In the genomic region with DNA sequence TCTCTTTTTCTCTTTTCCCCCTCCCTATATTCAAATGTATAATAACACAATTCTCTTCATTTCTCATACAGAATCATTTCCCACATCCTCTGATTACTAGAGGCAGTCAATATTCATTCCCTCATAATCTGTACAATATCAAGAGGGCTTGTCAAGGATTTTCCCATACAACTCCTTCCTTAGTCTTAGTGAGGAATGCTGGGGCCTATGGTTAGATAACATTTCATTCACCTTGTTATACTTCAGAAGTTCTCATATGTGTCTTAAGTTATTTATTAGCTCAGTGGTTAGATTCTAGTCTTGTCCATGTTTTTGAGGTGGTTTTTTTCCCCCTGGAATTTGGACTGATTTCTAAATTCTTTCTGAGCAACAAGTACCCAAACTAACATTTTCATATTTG, we compare ENCODE assay signal across 16 cellular contexts.
DNase-seq lines count a peak whose midpoint lies in the region; ATAC-seq, FAIRE-seq and TF ChIP-seq lines count a peak whose summit lies in the region.
"Had no signal": no experiment of that assay in that cellular context is flagged by ENCODE, and none has a peak within 500 bp of the region (broad histone marks: within the 10 kb centered on the region; RNA-seq: fewer than 3 reads in every experiment).

No MANE protein-coding gene starts in this region.

- H3K4me3 Mint-ChIP-seq in natural killer cell = no peak overlapping the region
- no peak overlapping the region for H3K4me3 Mint-ChIP-seq in natural killer cell treated with Interleukin-12 subunit alpha and Interleukin-12 subunit beta and Interleukin-15 and Interleukin-18, amount 100 ng/mL, for 72 hours
- no peak overlapping the region for H3K4me3 Mint-ChIP-seq in activated T-helper 17 cell treated with anti-CD3 and anti-CD28 coated beads, Interleukin-2, amount 50 U/mL, for 72 hours

- H3K27me3 Mint-ChIP-seq in natural killer cell (ENCODE audit: low read depth in 2 of 2) = peaks cover 0 to 2% of the 10 kb centered on the region in 2 donors
- H3K27me3 Mint-ChIP-seq in natural killer cell treated with Interleukin-12 subunit alpha and Interleukin-12 subunit beta and Interleukin-15 and Interleukin-18, amount 100 ng/mL, for 72 hours = no peaks in the 10 kb centered on the region
- H3K27me3 Mint-ChIP-seq in activated T-helper 17 cell treated with anti-CD3 and anti-CD28 coated beads, Interleukin-2, amount 50 U/mL, for 72 hours = no peaks in the 10 kb centered on the region

- peaks cover 20 to 38% of the 10 kb centered on the region in 2 donors for H3K4me1 Mint-ChIP-seq in natural killer cell
- peaks cover 33 to 36% of the 10 kb centered on the region in 2 donors for H3K4me1 Mint-ChIP-seq in natural killer cell treated with Interleukin-12 subunit alpha and Interleukin-12 subunit beta and Interleukin-15 and Interleukin-18, amount 100 ng/mL, for 72 hours (ENCODE audit: low read depth in 2 of 2)
- H3K4me1 Mint-ChIP-seq in activated T-helper 17 cell treated with anti-CD3 and anti-CD28 coated beads, Interleukin-2, amount 50 U/mL, for 72 hours = peaks cover 33% of the 10 kb centered on the region

- TF ChIP-seq CTCF in natural killer cell (IDR thresholded peaks at IDR 0.05) (no peak), keratinocyte (optimal IDR thresholded peaks at IDR 0.05 in 1 of 3, IDR thresholded peaks at IDR 0.05 in 1 of 3, conservative IDR thresholded peaks at IDR 0.05 in 1 of 3; ENCODE audit: extremely low read depth in 1 of 3, insufficient read depth in 2 of 3, low read length in 3 of 3) (no peak)

- H3K27ac Mint-ChIP-seq in natural killer cell = peak overlapping the region; percentile 0 to 94
- peak overlapping the region in 1 of 2 donors; percentile 36 for H3K27ac Mint-ChIP-seq in natural killer cell treated with Interleukin-12 subunit alpha and Interleukin-12 subunit beta and Interleukin-15 and Interleukin-18, amount 100 ng/mL, for 72 hours
- no peak overlapping the region for H3K27ac Mint-ChIP-seq in activated T-helper 17 cell treated with anti-CD3 and anti-CD28 coated beads, Interleukin-2, amount 50 U/mL, for 72 hours
- H3K27ac Mint-ChIP-seq: CD8-positive, alpha-beta T cell had no signal

- FAIRE-seq in keratinocyte (lab: Jason Lieb, UNC) = no peak
- FAIRE-seq: A204.1, D721Med, H1 had no signal

- no peaks in the 10 kb centered on the region for H3K36me3 ChIP-seq in SK-N-MC (ENCODE audit: insufficient read depth, low read length)
- H3K36me3 ChIP-seq in keratinocyte (ENCODE audit: control insufficient read depth in 2 of 2, extremely low read depth in 1 of 2, insufficient read depth in 2 of 2, low read length in 2 of 2) = no peaks in the 10 kb centered on the region
- H3K36me3 ChIP-seq: BLaER1 had no signal

- no peak overlapping the region for H2AFZ ChIP-seq in keratinocyte (ENCODE audit: control insufficient read depth, low read length)

- dilution Hi-C loops in keratinocyte (cut with MboI; ENCODE audit: extremely low pct_ligation_motif_present, low sequenced_read_pairs) = no loop called here

- peaks cover 22% of the 10 kb centered on the region for H3K4me1 ChIP-seq in keratinocyte (ENCODE audit: control insufficient read depth, extremely low read depth, insufficient read depth, low read length)

- DNase-seq in natural killer cell (no peak), SK-N-MC (ENCODE audit: low read depth, low spot score) (no peak), keratinocyte (ENCODE audit: low read depth, low spot score) (no peak), NCI-H2107 (lab: John Stamatoyannopoulos, UW) (no peak), NCI-H2196 treated with DMSO at 0.1 percent for 48 hours (lab: John Stamatoyannopoulos, UW; ENCODE audit: unreplicated experiment) (no peak)
- no peak for DNase-seq in natural killer cell treated with Interleukin-12 subunit alpha and Interleukin-12 subunit beta and Interleukin-15 and Interleukin-18, amount 100 ng/mL, for 72 hours (ENCODE audit: low spot score)
- DNase-seq: CD8-positive, alpha-beta T cell; NCI-H1105; NCI-H2081; RPMI8226; SHP77 treated with DMSO at 0.1 percent for 48 hours had no signal

- H4K20me1 ChIP-seq in keratinocyte (ENCODE audit: control insufficient read depth, extremely low read depth, insufficient read depth, low read length) = no peaks in the 10 kb centered on the region
- H4K20me1 ChIP-seq: BLaER1 had no signal

- H3K9me3 Mint-ChIP-seq in natural killer cell = no peaks in the 10 kb centered on the region
- peaks cover 9% of the 10 kb centered on the region for H3K9me3 Mint-ChIP-seq in natural killer cell treated with Interleukin-12 subunit alpha and Interleukin-12 subunit beta and Interleukin-15 and Interleukin-18, amount 100 ng/mL, for 72 hours
- H3K9me3 Mint-ChIP-seq in activated T-helper 17 cell treated with anti-CD3 and anti-CD28 coated beads, Interleukin-2, amount 50 U/mL, for 72 hours = no peaks in the 10 kb centered on the region
- H3K9me3 Mint-ChIP-seq: CD8-positive, alpha-beta T cell had no signal

- no peak overlapping the region for H3K9ac ChIP-seq in SK-N-MC (ENCODE audit: insufficient read length)
- no peak overlapping the region for H3K9ac ChIP-seq in keratinocyte (ENCODE audit: control insufficient read depth, extremely low read depth, insufficient read depth, low read length)
- H3K9ac ChIP-seq: BLaER1 had no signal

- H3K27ac ChIP-seq in SK-N-MC = 0 out of 2 replicates have a peak overlapping the region, but pooled peaks have one; percentile 82
- peak overlapping the region; percentile 18 for H3K27ac ChIP-seq in keratinocyte (ENCODE audit: control insufficient read depth, insufficient read depth, low read length)
- H3K27ac ChIP-seq: BLaER1 had no signal

- H3K4me2 ChIP-seq in keratinocyte (ENCODE audit: control insufficient read depth, extremely low read depth, insufficient read depth, low read depth, low read length) = no peak overlapping the region

- no peaks in the 10 kb centered on the region for H3K79me2 ChIP-seq in keratinocyte (ENCODE audit: control insufficient read depth, insufficient read depth, low read length)

- H3K27me3 ChIP-seq in keratinocyte (ENCODE audit: control insufficient read depth, extremely low read depth, insufficient read depth, low read length) = no peaks in the 10 kb centered on the region
- H3K27me3 ChIP-seq: BLaER1 had no signal

- H3K9me3 ChIP-seq in SK-N-MC (ENCODE audit: low read depth, low read length) (no peaks in the 10 kb centered on the region), keratinocyte (ENCODE audit: control insufficient read depth, low read depth, low read length) (no peaks in the 10 kb centered on the region)
- H3K9me3 ChIP-seq: BLaER1 had no signal

- H3K9me1 ChIP-seq in keratinocyte (ENCODE audit: control insufficient read depth, extremely low read depth, insufficient read depth, low read length) = no peaks in the 10 kb centered on the region

- H3K36me3 Mint-ChIP-seq in natural killer cell = no peaks in the 10 kb centered on the region
- peaks cover 6% of the 10 kb centered on the region for H3K36me3 Mint-ChIP-seq in natural killer cell treated with Interleukin-12 subunit alpha and Interleukin-12 subunit beta and Interleukin-15 and Interleukin-18, amount 100 ng/mL, for 72 hours
- no peaks in the 10 kb centered on the region for H3K36me3 Mint-ChIP-seq in activated T-helper 17 cell treated with anti-CD3 and anti-CD28 coated beads, Interleukin-2, amount 50 U/mL, for 72 hours (ENCODE audit: low read depth)
- H3K36me3 Mint-ChIP-seq: CD8-positive, alpha-beta T cell had no signal

- H3K4me3 ChIP-seq in SK-N-MC = no peak overlapping the region
- no peak overlapping the region for H3K4me3 ChIP-seq in keratinocyte (ENCODE audit: control insufficient read depth in 2 of 3, extremely low read depth in 1 of 3, insufficient read depth in 2 of 3, low read depth in 1 of 3, low read length in 3 of 3)
- H3K4me3 ChIP-seq: BLaER1 had no signal

- intact Hi-C loops in natural killer cell (cut with micrococcal nuclease) = no loop called here

- ATAC-seq in natural killer cell = no peak
- no peak for ATAC-seq in natural killer cell treated with Interleukin-12 subunit alpha and Interleukin-12 subunit beta and Interleukin-15 and Interleukin-18, amount 100 ng/mL, for 72 hours
- ATAC-seq in activated T-helper 17 cell treated with anti-CD3 and anti-CD28 coated beads, Interleukin-2, amount 50 U/mL, for 72 hours (replicated peaks) = no peak
